ENCODE assay signal across 1 cellular context in the genomic region with DNA sequence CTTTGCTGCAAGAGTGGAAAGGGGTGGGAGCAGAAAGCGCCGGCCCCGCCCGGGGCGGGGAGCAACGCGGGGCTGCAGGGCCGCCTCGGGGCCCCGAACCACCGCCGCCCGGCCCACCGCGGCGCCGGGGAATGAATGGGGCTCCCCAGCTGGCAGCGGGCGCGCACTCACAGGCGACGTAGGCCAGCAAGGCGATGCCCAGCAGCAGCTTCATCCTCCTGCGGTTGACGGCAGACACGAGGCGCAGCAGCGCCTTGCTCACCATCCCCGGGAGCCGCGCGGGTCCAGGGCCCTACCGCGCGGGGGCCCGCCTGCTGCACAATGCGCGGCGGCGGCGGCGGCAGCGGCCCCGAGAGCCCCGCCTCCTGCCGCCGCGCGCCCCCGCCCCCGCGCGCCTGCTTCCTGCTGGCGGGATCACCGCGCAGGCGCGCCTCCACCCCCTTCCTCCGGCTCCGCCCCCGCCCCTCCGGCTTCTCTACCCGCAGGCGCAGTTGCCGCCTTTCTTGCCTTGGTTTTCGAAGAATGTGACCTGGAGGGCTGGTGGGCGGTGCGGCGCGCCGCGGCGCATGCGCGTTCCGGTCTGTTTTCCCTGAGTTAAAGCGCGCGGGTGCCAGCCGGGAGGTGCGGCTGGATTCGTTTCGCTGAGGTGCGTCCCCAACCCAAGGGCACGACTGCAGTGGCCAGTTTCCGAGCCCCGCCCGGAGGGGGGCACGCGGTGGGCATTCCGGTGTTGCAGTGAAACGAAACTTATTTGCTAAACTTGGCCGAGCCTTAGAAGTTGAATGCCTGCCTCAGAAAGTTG.
TF ChIP-seq lines count a peak whose summit lies in the region.

Gene UXS1 (minus strand): TSS at position 325 of the 802 bp plus-strand sequence. CDS start 60 bp downstream, at position 265.

TF ChIP-seq in HepG2, 621 proteins besides CTCF, POLR2A, EP300 and RAD21 (continued from another document and continues in another):
- TF ChIP-seq ZNF280B (CRISPR knock-in tag; IDR thresholded peaks at IDR 0.05; ENCODE audit: borderline replicate concordance), result peak; percentile 78; the same call in 1 of the 2 replicates
- TF ChIP-seq MEF2D (CRISPR knock-in tag; IDR thresholded peaks at IDR 0.05), result peak; percentile 66; the same call in 1 of the 2 replicates
- TF ChIP-seq ZNF501 (CRISPR knock-in tag; IDR thresholded peaks at IDR 0.05), result peak; percentile 58; the same call in 1 of the 2 replicates
- TF ChIP-seq, protein P1, sequence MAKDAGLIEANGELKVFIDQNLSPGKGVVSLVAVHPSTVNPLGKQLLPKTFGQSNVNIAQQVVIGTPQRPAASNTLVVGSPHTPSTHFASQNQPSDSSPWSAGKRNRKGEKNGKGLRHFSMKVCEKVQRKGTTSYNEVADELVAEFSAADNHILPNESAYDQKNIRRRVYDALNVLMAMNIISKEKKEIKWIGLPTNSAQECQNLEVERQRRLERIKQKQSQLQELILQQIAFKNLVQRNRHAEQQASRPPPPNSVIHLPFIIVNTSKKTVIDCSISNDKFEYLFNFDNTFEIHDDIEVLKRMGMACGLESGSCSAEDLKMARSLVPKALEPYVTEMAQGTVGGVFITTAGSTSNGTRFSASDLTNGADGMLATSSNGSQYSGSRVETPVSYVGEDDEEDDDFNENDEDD (CRISPR knock-in tag; IDR thresholded peaks at IDR 0.05; ENCODE audit: borderline replicate concordance), result peak; percentile 68; the same call in 1 of the 2 replicates
- TF ChIP-seq ZBTB7B (CRISPR knock-in tag; IDR thresholded peaks at IDR 0.05), result peak; percentile 84
- TF ChIP-seq SAP130 (CRISPR knock-in tag; IDR thresholded peaks at IDR 0.05; ENCODE audit: low read depth), result peak; percentile 80
- TF ChIP-seq, protein P2, sequence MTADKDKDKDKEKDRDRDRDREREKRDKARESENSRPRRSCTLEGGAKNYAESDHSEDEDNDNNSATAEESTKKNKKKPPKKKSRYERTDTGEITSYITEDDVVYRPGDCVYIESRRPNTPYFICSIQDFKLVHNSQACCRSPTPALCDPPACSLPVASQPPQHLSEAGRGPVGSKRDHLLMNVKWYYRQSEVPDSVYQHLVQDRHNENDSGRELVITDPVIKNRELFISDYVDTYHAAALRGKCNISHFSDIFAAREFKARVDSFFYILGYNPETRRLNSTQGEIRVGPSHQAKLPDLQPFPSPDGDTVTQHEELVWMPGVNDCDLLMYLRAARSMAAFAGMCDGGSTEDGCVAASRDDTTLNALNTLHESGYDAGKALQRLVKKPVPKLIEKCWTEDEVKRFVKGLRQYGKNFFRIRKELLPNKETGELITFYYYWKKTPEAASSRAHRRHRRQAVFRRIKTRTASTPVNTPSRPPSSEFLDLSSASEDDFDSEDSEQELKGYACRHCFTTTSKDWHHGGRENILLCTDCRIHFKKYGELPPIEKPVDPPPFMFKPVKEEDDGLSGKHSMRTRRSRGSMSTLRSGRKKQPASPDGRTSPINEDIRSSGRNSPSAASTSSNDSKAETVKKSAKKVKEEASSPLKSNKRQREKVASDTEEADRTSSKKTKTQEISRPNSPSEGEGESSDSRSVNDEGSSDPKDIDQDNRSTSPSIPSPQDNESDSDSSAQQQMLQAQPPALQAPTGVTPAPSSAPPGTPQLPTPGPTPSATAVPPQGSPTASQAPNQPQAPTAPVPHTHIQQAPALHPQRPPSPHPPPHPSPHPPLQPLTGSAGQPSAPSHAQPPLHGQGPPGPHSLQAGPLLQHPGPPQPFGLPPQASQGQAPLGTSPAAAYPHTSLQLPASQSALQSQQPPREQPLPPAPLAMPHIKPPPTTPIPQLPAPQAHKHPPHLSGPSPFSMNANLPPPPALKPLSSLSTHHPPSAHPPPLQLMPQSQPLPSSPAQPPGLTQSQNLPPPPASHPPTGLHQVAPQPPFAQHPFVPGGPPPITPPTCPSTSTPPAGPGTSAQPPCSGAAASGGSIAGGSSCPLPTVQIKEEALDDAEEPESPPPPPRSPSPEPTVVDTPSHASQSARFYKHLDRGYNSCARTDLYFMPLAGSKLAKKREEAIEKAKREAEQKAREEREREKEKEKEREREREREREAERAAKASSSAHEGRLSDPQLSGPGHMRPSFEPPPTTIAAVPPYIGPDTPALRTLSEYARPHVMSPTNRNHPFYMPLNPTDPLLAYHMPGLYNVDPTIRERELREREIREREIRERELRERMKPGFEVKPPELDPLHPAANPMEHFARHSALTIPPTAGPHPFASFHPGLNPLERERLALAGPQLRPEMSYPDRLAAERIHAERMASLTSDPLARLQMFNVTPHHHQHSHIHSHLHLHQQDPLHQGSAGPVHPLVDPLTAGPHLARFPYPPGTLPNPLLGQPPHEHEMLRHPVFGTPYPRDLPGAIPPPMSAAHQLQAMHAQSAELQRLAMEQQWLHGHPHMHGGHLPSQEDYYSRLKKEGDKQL (CRISPR knock-in tag; IDR thresholded peaks at IDR 0.05; ENCODE audit: low read depth), result 0 out of 2 replicates have a peak, but pooled peaks have one; percentile 19
- TF ChIP-seq MAFG (CRISPR knock-in tag; IDR thresholded peaks at IDR 0.05), result no peak
- no peak; the same call in 1 of the 2 replicates for TF ChIP-seq ZMYM3 (CRISPR knock-in tag; IDR thresholded peaks at IDR 0.05)
- peak; percentile 27 for TF ChIP-seq STAG1 (CRISPR knock-in tag; IDR thresholded peaks at IDR 0.05)
- TF ChIP-seq ESRRA (CRISPR knock-in tag; IDR thresholded peaks at IDR 0.05; ENCODE audit: low read depth), result peak; percentile 54
- TF ChIP-seq HDAC1 (CRISPR knock-in tag; IDR thresholded peaks at IDR 0.05), result peak; percentile 73
- peak; percentile 63 for TF ChIP-seq ASH2L (IDR thresholded peaks at IDR 0.05; ENCODE audit: insufficient read length, low read depth, low read length)
- no peak for TF ChIP-seq DR1 (CRISPR knock-in tag; IDR thresholded peaks at IDR 0.05)
- TF ChIP-seq ZGPAT (CRISPR knock-in tag; IDR thresholded peaks at IDR 0.05), result peak; percentile 80
- peak; percentile 86; the same call in 1 of the 2 replicates for TF ChIP-seq ZNF749 (CRISPR knock-in tag; IDR thresholded peaks at IDR 0.05; ENCODE audit: borderline replicate concordance)
- no peak for TF ChIP-seq ZKSCAN8 (CRISPR knock-in tag; IDR thresholded peaks at IDR 0.05; ENCODE audit: borderline replicate concordance)
- peak; percentile 81 for TF ChIP-seq TAF1 (CRISPR knock-in tag; IDR thresholded peaks at IDR 0.05)
- no peak for TF ChIP-seq KDM1A (CRISPR knock-in tag; IDR thresholded peaks at IDR 0.05)
- TF ChIP-seq ZNF737 (CRISPR knock-in tag; IDR thresholded peaks at IDR 0.05; ENCODE audit: borderline replicate concordance), result no peak
- peak; percentile 57; the same call in 1 of the 2 replicates for TF ChIP-seq E2F5 (CRISPR knock-in tag; conservative IDR thresholded peaks at IDR 0.05)
- no peak; the same call in 1 of the 2 replicates for TF ChIP-seq CHCHD3 (CRISPR knock-in tag; IDR thresholded peaks at IDR 0.05)
- peak; percentile 57; the same call in 1 of the 2 replicates for TF ChIP-seq ELF1 (CRISPR knock-in tag; IDR thresholded peaks at IDR 0.05)
- 0 out of 2 replicates have a peak, but pooled peaks have one; percentile 34 for TF ChIP-seq ZNF816 (CRISPR knock-in tag; IDR thresholded peaks at IDR 0.05; ENCODE audit: borderline replicate concordance)
- TF ChIP-seq TEAD3 (CRISPR knock-in tag; optimal IDR thresholded peaks at IDR 0.05; ENCODE audit: borderline replicate concordance), result peak; percentile 80
- peak; percentile 60; the same call in 1 of the 2 replicates for TF ChIP-seq ARID5B (CRISPR knock-in tag; IDR thresholded peaks at IDR 0.05)
- peak; percentile 88 for TF ChIP-seq HNF1B (CRISPR knock-in tag; IDR thresholded peaks at IDR 0.05)
- 0 out of 2 replicates have a peak, but pooled peaks have one; percentile 14 for TF ChIP-seq ZNF747 (CRISPR knock-in tag; IDR thresholded peaks at IDR 0.05; ENCODE audit: borderline replicate concordance)
- TF ChIP-seq JUN (CRISPR knock-in tag; IDR thresholded peaks at IDR 0.05), result no peak
- no peak for TF ChIP-seq ZBTB7A (CRISPR knock-in tag; IDR thresholded peaks at IDR 0.05)
- TF ChIP-seq, protein P3, sequence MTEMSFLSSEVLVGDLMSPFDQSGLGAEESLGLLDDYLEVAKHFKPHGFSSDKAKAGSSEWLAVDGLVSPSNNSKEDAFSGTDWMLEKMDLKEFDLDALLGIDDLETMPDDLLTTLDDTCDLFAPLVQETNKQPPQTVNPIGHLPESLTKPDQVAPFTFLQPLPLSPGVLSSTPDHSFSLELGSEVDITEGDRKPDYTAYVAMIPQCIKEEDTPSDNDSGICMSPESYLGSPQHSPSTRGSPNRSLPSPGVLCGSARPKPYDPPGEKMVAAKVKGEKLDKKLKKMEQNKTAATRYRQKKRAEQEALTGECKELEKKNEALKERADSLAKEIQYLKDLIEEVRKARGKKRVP (CRISPR knock-in tag; IDR thresholded peaks at IDR 0.05), result peak in 1 of 2 experiments; percentile 35; a peak in 1 of 4 replicates
- no peak for TF ChIP-seq ZNF264 (CRISPR knock-in tag; IDR thresholded peaks at IDR 0.05)
- TF ChIP-seq, protein P4, sequence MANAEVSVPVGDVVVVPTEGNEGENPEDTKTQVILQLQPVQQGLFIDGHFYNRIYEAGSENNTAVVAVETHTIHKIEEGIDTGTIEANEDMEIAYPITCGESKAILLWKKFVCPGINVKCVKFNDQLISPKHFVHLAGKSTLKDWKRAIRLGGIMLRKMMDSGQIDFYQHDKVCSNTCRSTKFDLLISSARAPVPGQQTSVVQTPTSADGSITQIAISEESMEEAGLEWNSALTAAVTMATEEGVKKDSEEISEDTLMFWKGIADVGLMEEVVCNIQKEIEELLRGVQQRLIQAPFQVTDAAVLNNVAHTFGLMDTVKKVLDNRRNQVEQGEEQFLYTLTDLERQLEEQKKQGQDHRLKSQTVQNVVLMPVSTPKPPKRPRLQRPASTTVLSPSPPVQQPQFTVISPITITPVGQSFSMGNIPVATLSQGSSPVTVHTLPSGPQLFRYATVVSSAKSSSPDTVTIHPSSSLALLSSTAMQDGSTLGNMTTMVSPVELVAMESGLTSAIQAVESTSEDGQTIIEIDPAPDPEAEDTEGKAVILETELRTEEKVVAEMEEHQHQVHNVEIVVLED (CRISPR knock-in tag; IDR thresholded peaks at IDR 0.05; ENCODE audit: borderline replicate concordance), result peak; percentile 47; the same call in 1 of the 2 replicates
- TF ChIP-seq POLR2AphosphoS5 (IDR thresholded peaks at IDR 0.05; ENCODE audit: low read depth, low read length), result peak; percentile 93
- no peak for TF ChIP-seq XRCC5 (optimal IDR thresholded peaks at IDR 0.05; ENCODE audit: low read length)
- no peak for TF ChIP-seq SMARCC2 (IDR thresholded peaks at IDR 0.05)
- no peak for TF ChIP-seq ZNF337 (CRISPR knock-in tag; IDR thresholded peaks at IDR 0.05; ENCODE audit: borderline replicate concordance, low read depth)
